20 cellular contexts compared by ENCODE assay signal in the genomic region with DNA sequence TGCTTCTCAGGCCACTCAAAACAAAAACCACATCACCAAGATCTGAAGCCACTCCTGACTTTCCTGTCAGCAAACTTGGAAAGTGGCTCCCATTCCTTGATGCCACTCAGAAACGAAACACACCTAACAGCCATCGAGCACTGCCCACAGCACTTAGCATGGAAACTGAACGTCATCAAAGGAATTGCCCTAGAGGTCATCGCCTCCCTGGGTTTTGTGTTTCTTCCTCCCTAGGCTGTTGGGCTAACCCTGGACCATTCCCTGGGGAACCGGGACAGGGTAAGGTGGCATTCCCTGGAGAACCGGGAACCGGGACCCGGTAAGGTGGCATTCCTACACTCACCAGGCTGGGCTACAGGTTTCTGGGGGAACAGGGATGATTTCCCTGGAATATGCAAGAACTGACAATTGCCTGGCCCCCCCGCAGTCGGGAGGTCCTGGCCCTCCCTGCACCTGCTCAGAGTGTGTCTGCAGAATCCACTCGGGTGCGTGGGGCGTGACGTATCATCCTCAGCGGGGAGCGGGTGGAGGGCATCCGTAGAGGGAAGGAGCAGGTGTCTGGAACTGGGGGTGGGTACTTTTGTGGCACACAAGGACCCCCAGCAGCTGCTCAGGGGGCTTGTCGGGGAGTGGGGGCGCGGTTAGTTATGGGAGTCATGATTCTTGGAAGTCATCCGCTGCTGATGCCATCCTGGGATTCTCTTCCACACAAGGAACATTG. TPM values are rescaled to one million over a fixed set of nuclear protein-coding genes. Genes with fewer than 3 reads are reported as not detected.
DNase-seq lines count a peak whose midpoint lies in the region; ATAC-seq, FAIRE-seq and TF ChIP-seq lines count a peak whose summit lies in the region.
"Had no signal": no experiment of that assay in that cellular context is flagged by ENCODE, and none has a peak within 500 bp of the region (broad histone marks: within the 10 kb centered on the region; RNA-seq: fewer than 3 reads in every experiment).

No MANE protein-coding gene starts in this region.

- H3K9me3 Mint-ChIP-seq in Calu3 (ENCODE audit: low read depth, unreplicated experiment), result peaks cover 4% of the 10 kb centered on the region
- no peaks in the 10 kb centered on the region for H3K9me3 Mint-ChIP-seq in effector memory CD8-positive, alpha-beta T cell
- H3K9me3 Mint-ChIP-seq: activated CD4-positive, alpha-beta memory T cell treated with anti-CD3 and anti-CD28 coated beads for 36 hours; activated T-helper 1 cell treated with anti-CD3 and anti-CD28 coated beads, Interleukin-12 subunit alpha, Interleukin-12 subunit beta, Interleukin-2, Interleukin-4 antibody, amounts not matched to agents 30 ng/mL and 10 ng/mL and 1 ng/mL, durations not matched to agents 14 hours and 24 hours and 36 hours; mesothelial cell of epicardium; naive thymus-derived CD4-positive, alpha-beta T cell had no signal

- TF ChIP-seq POLR2A in HepG2 (IDR thresholded peaks at IDR 0.05; ENCODE audit: insufficient read depth in 1 of 2, low read depth in 2 of 2, low read length in 2 of 2), result no peak
- no peak for TF ChIP-seq POLR2A in prostate gland (IDR thresholded peaks at IDR 0.05)
- no peak for TF ChIP-seq POLR2A in body of pancreas (IDR thresholded peaks at IDR 0.05)

- POLR2A ChIA-PET in Panc1 (lab: Charles Lee), result no interaction called here
- POLR2A ChIA-PET in HepG2 (lab: Yijun Ruan, JAX), result interaction anchor here (1.0 to 1.3 kb wide), 2 partner anchors 9 to 373 kb away, joined by 3 read pairs; no protein-coding TSS in a partner anchor

- no peak for FAIRE-seq in HepG2 (lab: Jason Lieb, UNC)
- FAIRE-seq: endometrium had no signal

- DNase-seq in Calu3, result no peak
- no peak for DNase-seq in Panc1 (ENCODE audit: low read depth, low spot score)
- DNase-seq in HepG2 (ENCODE audit: low spot score), result no peak
- DNase-seq in prostate gland (ENCODE audit: low spot score), result no peak
- no peak for DNase-seq in HCEC 1CT
- no peak for DNase-seq in body of pancreas
- DNase-seq in effector memory CD8-positive, alpha-beta T cell, result no peak

- no peak for TF ChIP-seq RAD21 in HepG2 (CRISPR knock-in tag; IDR thresholded peaks at IDR 0.05)

- no peak for ATAC-seq in Panc1
- peak; percentile 6; the same call in 2 of the 3 replicates for ATAC-seq in HepG2
- no peak for ATAC-seq in body of pancreas
- no peak for ATAC-seq in effector memory CD8-positive, alpha-beta T cell (replicated peaks)

- TF ChIP-seq EP300 in HepG2 (IDR thresholded peaks at IDR 0.05; ENCODE audit: low read depth in 2 of 2, low read length in 2 of 2) (no peak), HepG2 (CRISPR knock-in tag; IDR thresholded peaks at IDR 0.05; ENCODE audit: borderline replicate concordance) (no peak)

- H3K36me3 Mint-ChIP-seq in Calu3 (ENCODE audit: insufficient read depth, unreplicated experiment), result peaks cover 9% of the 10 kb centered on the region
- H3K36me3 Mint-ChIP-seq in effector memory CD8-positive, alpha-beta T cell (ENCODE audit: insufficient read depth), result peaks cover 20% of the 10 kb centered on the region
- H3K36me3 Mint-ChIP-seq: activated CD4-positive, alpha-beta memory T cell treated with anti-CD3 and anti-CD28 coated beads for 36 hours; activated naive CD8-positive, alpha-beta T cell had no signal

- no TSS peak for BruUV-seq in Calu3 (replicated peaks; lab: Mats Ljungman, UMichigan)
- no TSS peak for BruUV-seq in Panc1 (replicated peaks; lab: Mats Ljungman, UMichigan)
- no TSS peak for BruUV-seq in HepG2 (replicated peaks; lab: Mats Ljungman, UMichigan)

- H3K27me3 Mint-ChIP-seq in Calu3 (ENCODE audit: unreplicated experiment), result no peaks in the 10 kb centered on the region
- peaks cover 6 to 9% of the 10 kb centered on the region in 2 donors for H3K27me3 Mint-ChIP-seq in effector memory CD8-positive, alpha-beta T cell

- in situ Hi-C loops in Panc1 (cut with HindIII; ENCODE audit: low pct_unique_long_range_greater_than_20kb, low sequenced_read_pairs) (no loop called here), HepG2 (cut with HindIII; ENCODE audit: extremely low pct_ligation_motif_present, low pct_unique_long_range_greater_than_20kb) (loop anchor here (5.0 kb wide), 1 partner anchor 366 kb away; no protein-coding TSS in a partner anchor)

- H3K9ac ChIP-seq in HepG2 (ENCODE audit: insufficient read depth, low read depth, low read length), result no peak overlapping the region
- H3K9ac ChIP-seq: GM23248 had no signal

- H3K4me1 Mint-ChIP-seq in Calu3 (ENCODE audit: low read depth, unreplicated experiment), result peaks cover 16% of the 10 kb centered on the region
- peaks cover 5% of the 10 kb centered on the region in 2 donors for H3K4me1 Mint-ChIP-seq in effector memory CD8-positive, alpha-beta T cell (ENCODE audit: low read depth in 2 of 2)

- H3K4me1 ChIP-seq in Panc1 (ENCODE audit: control insufficient read depth, insufficient read depth, low read length) (peaks cover 25% of the 10 kb centered on the region), HepG2 (ENCODE audit: insufficient read depth, low read length) (peaks cover 39% of the 10 kb centered on the region), prostate gland (replicated peaks) (peaks cover 7% of the 10 kb centered on the region), body of pancreas (peaks cover 12% of the 10 kb centered on the region)

- H3K9me3 ChIP-seq in Panc1 (ENCODE audit: control insufficient read depth, insufficient read depth, low read depth, low read length), result no peaks in the 10 kb centered on the region
- H3K9me3 ChIP-seq in HepG2 (ENCODE audit: low read length), result no peaks in the 10 kb centered on the region
- no peaks in the 10 kb centered on the region for H3K9me3 ChIP-seq in prostate gland
- no peaks in the 10 kb centered on the region for H3K9me3 ChIP-seq in body of pancreas
- H3K9me3 ChIP-seq: gastrocnemius medialis, left lung, upper lobe of right lung had no signal

- H3K27ac ChIP-seq in Panc1 (ENCODE audit: low read length) (peak overlapping the region; percentile 82), HepG2 (ENCODE audit: extremely low read length, insufficient read depth, low read length) (no peak overlapping the region), prostate gland (peak overlapping the region; percentile 31 to 56), body of pancreas (no peak overlapping the region)
- H3K27ac ChIP-seq: C4-2B, gastrocnemius medialis, GM23248, left lung, SK-N-MC, upper lobe of right lung had no signal

- peak overlapping the region; percentile 54 for H3K4me2 ChIP-seq in HepG2 (ENCODE audit: low read depth, low read length)
- H3K4me2 ChIP-seq: smooth muscle cell had no signal

- H3K27me3 ChIP-seq in Panc1 (ENCODE audit: control insufficient read depth, insufficient read depth, low read length), result no peaks in the 10 kb centered on the region
- H3K27me3 ChIP-seq in HepG2 (ENCODE audit: control insufficient read depth in 1 of 2, insufficient read depth in 2 of 2, low read length in 2 of 2), result peaks cover 0 to 26% of the 10 kb centered on the region in 2 experiments; a peak in 4 of 5 replicates
- H3K27me3 ChIP-seq in prostate gland (replicated peaks; ENCODE audit: insufficient read depth), result no peaks in the 10 kb centered on the region
- H3K27me3 ChIP-seq in body of pancreas, result no peaks in the 10 kb centered on the region
- H3K27me3 ChIP-seq: gastrocnemius medialis, left lung, upper lobe of right lung had no signal

- H4K20me1 ChIP-seq in HepG2 (ENCODE audit: insufficient read depth, low read length), result peaks cover 6% of the 10 kb centered on the region; the same call in 1 of the 2 replicates

- no peak overlapping the region for H3K27ac Mint-ChIP-seq in Calu3 (ENCODE audit: unreplicated experiment)
- H3K27ac Mint-ChIP-seq in effector memory CD8-positive, alpha-beta T cell, result no peak overlapping the region
- H3K27ac Mint-ChIP-seq: activated CD4-positive, alpha-beta memory T cell treated with anti-CD3 and anti-CD28 coated beads for 36 hours; activated naive CD8-positive, alpha-beta T cell; activated T-helper 1 cell treated with anti-CD3 and anti-CD28 coated beads, Interleukin-12 subunit alpha, Interleukin-12 subunit beta, Interleukin-2, Interleukin-4 antibody, amounts not matched to agents 30 ng/mL and 10 ng/mL and 1 ng/mL, durations not matched to agents 14 hours and 24 hours and 36 hours had no signal

- no peak overlapping the region for H2AFZ ChIP-seq in HepG2 (ENCODE audit: low read length)
- H2AFZ ChIP-seq: GM23248 had no signal

- no peak for TF ChIP-seq CTCF in Calu3 (IDR thresholded peaks at IDR 0.05; ENCODE audit: unreplicated experiment)
- no peak for TF ChIP-seq CTCF in Panc1 (IDR thresholded peaks at IDR 0.05)
- no peak for TF ChIP-seq CTCF in HepG2 (CRISPR knock-in tag; IDR thresholded peaks at IDR 0.05)
- TF ChIP-seq CTCF in prostate gland (IDR thresholded peaks at IDR 0.05), result no peak
- TF ChIP-seq CTCF in body of pancreas (IDR thresholded peaks at IDR 0.05), result no peak

- H3K4me3 ChIP-seq in Panc1 (ENCODE audit: low read depth in 2 of 2, low read length in 2 of 2), result no peak overlapping the region
- H3K4me3 ChIP-seq in HepG2 (replicated peaks in 1 of 3; ENCODE audit: insufficient read depth in 1 of 3, low read depth in 2 of 3, low read length in 3 of 3), result peak overlapping the region in 1 of 3 experiments; percentile 50; a peak in 1 of 6 replicates
- no peak overlapping the region for H3K4me3 ChIP-seq in prostate gland
- H3K4me3 ChIP-seq in body of pancreas, result no peak overlapping the region
- H3K4me3 ChIP-seq: gastrocnemius medialis, GM23248, left lung, SK-N-MC, smooth muscle cell, upper lobe of right lung had no signal

- peaks cover 3% of the 10 kb centered on the region; the same call in 1 of the 2 replicates for H3K36me3 ChIP-seq in Panc1 (ENCODE audit: control insufficient read depth, insufficient read depth, low read length)
- H3K36me3 ChIP-seq in HepG2 (replicated peaks in 1 of 2; ENCODE audit: control insufficient read depth in 1 of 2, insufficient read depth in 2 of 2, low read length in 2 of 2), result peaks cover 0 to 2% of the 10 kb centered on the region in 2 experiments; a peak in 2 of 5 replicates
- no peaks in the 10 kb centered on the region for H3K36me3 ChIP-seq in prostate gland
- peaks cover 0 to under 1% of the 10 kb centered on the region in 2 donors for H3K36me3 ChIP-seq in body of pancreas (replicated peaks in 1 of 2; ENCODE audit: insufficient read depth in 1 of 2, low read depth in 2 of 2)

- H3K79me2 ChIP-seq in HepG2 (ENCODE audit: insufficient read depth, low read length), result no peaks in the 10 kb centered on the region

- peak overlapping the region; percentile 10 for H3K4me3 Mint-ChIP-seq in Calu3 (ENCODE audit: low read depth, unreplicated experiment)
- no peak overlapping the region for H3K4me3 Mint-ChIP-seq in effector memory CD8-positive, alpha-beta T cell
- H3K4me3 Mint-ChIP-seq: activated CD4-positive, alpha-beta memory T cell treated with anti-CD3 and anti-CD28 coated beads for 36 hours; activated naive CD8-positive, alpha-beta T cell; activated T-helper 1 cell treated with anti-CD3 and anti-CD28 coated beads, Interleukin-12 subunit alpha, Interleukin-12 subunit beta, Interleukin-2, Interleukin-4 antibody, amounts not matched to agents 30 ng/mL and 10 ng/mL and 1 ng/mL, durations not matched to agents 14 hours and 24 hours and 36 hours; mesothelial cell of epicardium; naive thymus-derived CD4-positive, alpha-beta T cell had no signal

- CTCF ChIA-PET in Calu3 (lab: Charles Lee) (interaction anchor here (0.6 to 1.0 kb wide), 3 partner anchors 333 to 373 kb away, joined by 3 to 8 read pairs (median 5); no protein-coding TSS in a partner anchor), Panc1 (lab: Charles Lee) (interaction anchor here (0.6 to 1.0 kb wide), 4 partner anchors 32 to 404 kb away, joined by 3 to 4 read pairs (median 3); no protein-coding TSS in a partner anchor), HepG2 (lab: Yijun Ruan, JAX; ENCODE audit: low intra/inter-chr PET ratio, low total read pairs) (interaction anchor here (0.8 to 4.4 kb wide), 6 partner anchors 33 to 373 kb away, joined by 3 to 39 read pairs (median 6); no protein-coding TSS in a partner anchor)

- WGBS in HepG2 (ENCODE audit: low lambda C conversion rate), result 38% methylated on average over 14 of the region's 21 CpGs
- 83% methylated on average over 21 of the region's 21 CpGs for WGBS in prostate gland
- WGBS in body of pancreas, 2 donors, result 59 to 60% methylated on average over 20 to 21 of the region's 21 CpGs

- intact Hi-C loops in Calu3 (cut with micrococcal nuclease; ENCODE audit: unreplicated experiment) (loop anchor here (2.0 kb wide), 1 partner anchor 365 kb away; no protein-coding TSS in a partner anchor), Panc1 (cut with micrococcal nuclease; ENCODE audit: unreplicated experiment) (loop anchor here (5.0 kb wide), 1 partner anchor 371 kb away; no protein-coding TSS in a partner anchor), HepG2 (cut with micrococcal nuclease; ENCODE audit: unreplicated experiment) (loop anchor here (1.0 to 2.0 kb wide), 2 partner anchors 33 to 366 kb away; no protein-coding TSS in a partner anchor), prostate gland (cut with DNase I) (loop anchor here (2.0 kb wide), 1 partner anchor 367 kb away; no protein-coding TSS in a partner anchor), body of pancreas (cut with DNase I) (loop anchor here (5.0 kb wide), 1 partner anchor 371 kb away; no protein-coding TSS in a partner anchor)

RNA-seq across cellular contexts. Expression of gene SLC45A1, which starts 30.3 kb away (rescaled TPM):
- 0.73 TPM in 2 replicates for total RNA-seq in Calu3 (2022)
- total RNA-seq in Panc1 (2021; ENCODE audit: unreplicated experiment), result 11.3 TPM
- 49.4 TPM for polyA plus RNA-seq in Panc1 (2012; ENCODE audit: insufficient read length)
- not detected in 2 replicates for total RNA-seq in HepG2 (2016; rRNA removed; fragmentation: Illumina TruSeq; extraction: Trizol)
- total RNA-seq in HepG2 (2016; cell fraction: cytosol; rRNA removed; fragmentation: Illumina TruSeq; extraction: Trizol; ENCODE audit: low read depth), result not detected in 2 replicates
- total RNA-seq in HepG2 (2016; cell fraction: insoluble cytoplasmic fraction; rRNA removed; fragmentation: Illumina TruSeq; extraction: Trizol), result not detected in 2 replicates
- total RNA-seq in HepG2 (2016; cell fraction: membrane; rRNA removed; fragmentation: Illumina TruSeq; extraction: Trizol), result not detected in 2 replicates
- not detected in 2 replicates for total RNA-seq in HepG2 (2016; cell fraction: nucleus; rRNA removed; fragmentation: Illumina TruSeq; extraction: Trizol)
- polyA plus RNA-seq in HepG2 (2011; rRNA removed), result 0.05 TPM in 1 of 2 replicates, not detected in the other
- polyA plus RNA-seq in HepG2 (2011; cell fraction: cytosol; rRNA removed), result 0.03 TPM in 1 of 2 replicates, not detected in the other
- polyA plus RNA-seq in HepG2 (2011; cell fraction: nucleus; rRNA removed), result 0.09 TPM in 1 of 2 replicates, not detected in the other
- polyA plus RNA-seq in HepG2 (2012), result not detected in 2 replicates
- not detected in 2 replicates for polyA plus RNA-seq in HepG2 (2016; cell fraction: cytosol; fragmentation: Illumina TruSeq; extraction: Trizol; ENCODE audit: low read depth)
- polyA plus RNA-seq in HepG2 (2016; cell fraction: insoluble cytoplasmic fraction; fragmentation: Illumina TruSeq; extraction: Trizol; ENCODE audit: low read depth), result not detected in 2 replicates
- not detected in 2 replicates for polyA plus RNA-seq in HepG2 (2016; cell fraction: membrane; fragmentation: Illumina TruSeq; extraction: Trizol; ENCODE audit: low read depth)
- not detected in 2 replicates for polyA plus RNA-seq in HepG2 (2016; cell fraction: nucleus; fragmentation: Illumina TruSeq; extraction: Trizol; ENCODE audit: insufficient read depth, low read depth)
- polyA minus RNA-seq in HepG2 (2011; rRNA and poly(A)+ RNA removed; ENCODE audit: low replicate concordance), result not detected in 2 replicates
- not detected in 2 replicates for polyA minus RNA-seq in HepG2 (2011; cell fraction: cytosol; rRNA and poly(A)+ RNA removed)
- polyA minus RNA-seq in HepG2 (2011; cell fraction: nucleus; rRNA and poly(A)+ RNA removed), result not detected in 2 replicates
- total RNA-seq in prostate gland, result 1 to 10 TPM; 4.3 to 5.2 TPM
- 1 to 10 TPM in 1 of 2 donors, not detected in 1; 1.6 TPM for total RNA-seq in body of pancreas

Comparison
In these comparisons a context has a peak if more than half of its experiments do, and no peak if none do; other contexts are left out.
1. H3K27ac ChIP-seq: peak in Panc1 (single experiment) and prostate gland (2 of 2); none in HepG2 (single experiment) and body of pancreas (0 of 4).